In the genomic region with DNA sequence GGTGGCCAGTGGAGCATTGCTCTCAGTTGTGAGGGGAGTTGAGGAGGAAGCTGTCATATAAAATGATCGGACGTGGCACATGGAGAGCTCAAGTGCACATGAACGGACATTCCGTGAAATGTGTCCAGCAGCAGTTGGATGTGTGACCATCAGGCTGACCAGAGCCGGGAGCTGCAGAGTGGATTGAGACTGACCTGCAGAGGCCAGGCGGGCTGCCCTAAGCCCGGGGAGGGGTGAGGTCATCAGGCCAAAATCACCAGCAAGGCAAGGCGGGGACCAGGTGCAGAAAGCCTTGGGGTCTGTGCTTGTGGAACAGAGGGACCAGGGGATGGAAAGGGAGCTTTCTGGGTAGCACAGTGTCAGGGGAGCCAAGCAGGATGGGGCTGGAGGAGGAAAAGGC, we compare ENCODE assay signal across 18 cellular contexts.
A peak's percentile ranks its signal among the peaks of the same experiment; 100 is the strongest.
DNase-seq lines count a peak whose midpoint lies in the region; ATAC-seq and TF ChIP-seq lines count a peak whose summit lies in the region.
"Had no signal": no experiment of that assay in that cellular context is flagged by ENCODE, and none has a peak within 500 bp of the region (broad histone marks: within the 10 kb centered on the region; RNA-seq: fewer than 3 reads in every experiment).

No MANE protein-coding gene starts in this region.

- no peak overlapping the region for H3K27ac ChIP-seq in CD4-positive, CD25-positive, alpha-beta regulatory T cell (ENCODE audit: insufficient read depth, low read length, poor library complexity, severe bottlenecking)
- no peak overlapping the region for H3K27ac ChIP-seq in CD8-positive, alpha-beta memory T cell (ENCODE audit: low read depth, low read length)
- H3K27ac ChIP-seq: sigmoid colon had no signal

- intact Hi-C loops in natural killer cell (cut with micrococcal nuclease): no loop called here

- no peak for DNase-seq in CD4-positive, CD25-positive, alpha-beta regulatory T cell
- DNase-seq in CD8-positive, alpha-beta memory T cell: no peak
- DNase-seq in activated naive CD4-positive, alpha-beta T cell treated with anti-CD3 and anti-CD28 coated beads, Interleukin-2, amount 50 U/mL, for 72 hours (ENCODE audit: low spot score in 2 of 2): no peak
- no peak for DNase-seq in natural killer cell
- DNase-seq: activated CD4-positive, CD25-positive, alpha-beta regulatory T cell treated with anti-CD3 and anti-CD28 coated beads, Interleukin-2, amount 50 U/mL, for 72 hours; AML-193; effector CD8-positive, alpha-beta T cell; Karpas-422; left ventricle myocardium inferior; NCI-H2029 treated with DMSO at 0.1 percent for 48 hours; NCI-H446 treated with DMSO at 0.1 percent for 48 hours; sigmoid colon; stimulated activated naive CD4-positive, alpha-beta T cell treated with Interleukin-2 at 50 U/mL for 16 hours; trophoblast cell had no signal

- no peak overlapping the region for H3K4me3 ChIP-seq in CD4-positive, CD25-positive, alpha-beta regulatory T cell (ENCODE audit: low read depth, low read length)
- no peak overlapping the region for H3K4me3 ChIP-seq in CD8-positive, alpha-beta memory T cell (ENCODE audit: low read length)
- H3K4me3 ChIP-seq: left ventricle myocardium inferior, sigmoid colon had no signal

- H3K4me1 Mint-ChIP-seq in CD4-positive, CD25-positive, alpha-beta regulatory T cell: peaks cover 14 to 38% (median 30%) of the 10 kb centered on the region in 4 donors
- peaks cover 32 to 41% (median 33%) of the 10 kb centered on the region in 3 donors for H3K4me1 Mint-ChIP-seq in CD8-positive, alpha-beta memory T cell
- peaks cover 64 to 74% of the 10 kb centered on the region in 2 donors for H3K4me1 Mint-ChIP-seq in natural killer cell

- H3K9me3 Mint-ChIP-seq in CD4-positive, CD25-positive, alpha-beta regulatory T cell: no peaks in the 10 kb centered on the region
- H3K9me3 Mint-ChIP-seq in CD8-positive, alpha-beta memory T cell: no peaks in the 10 kb centered on the region
- peaks cover 0 to under 1% of the 10 kb centered on the region in 2 donors for H3K9me3 Mint-ChIP-seq in activated naive CD4-positive, alpha-beta T cell treated with anti-CD3 and anti-CD28 coated beads, Interleukin-2, amount 50 U/mL, for 72 hours
- H3K9me3 Mint-ChIP-seq in natural killer cell: no peaks in the 10 kb centered on the region

- no peaks in the 10 kb centered on the region for H3K27me3 ChIP-seq in CD4-positive, CD25-positive, alpha-beta regulatory T cell (ENCODE audit: control insufficient read depth, insufficient read depth, low read length)
- no peaks in the 10 kb centered on the region for H3K27me3 ChIP-seq in CD8-positive, alpha-beta memory T cell (ENCODE audit: insufficient read depth, low read length, poor library complexity, severe bottlenecking)
- H3K27me3 ChIP-seq: sigmoid colon had no signal

- peak overlapping the region; percentile 1 to 90 (median 79) for H3K27ac Mint-ChIP-seq in CD4-positive, CD25-positive, alpha-beta regulatory T cell
- peak overlapping the region in 6 of 8 donors; percentile 3 to 77 (median 56) for H3K27ac Mint-ChIP-seq in CD8-positive, alpha-beta memory T cell
- peak overlapping the region; percentile 33 to 83 for H3K27ac Mint-ChIP-seq in activated naive CD4-positive, alpha-beta T cell treated with anti-CD3 and anti-CD28 coated beads, Interleukin-2, amount 50 U/mL, for 72 hours
- peak overlapping the region; percentile 84 to 86 for H3K27ac Mint-ChIP-seq in natural killer cell

- no peak for TF ChIP-seq CTCF in natural killer cell (IDR thresholded peaks at IDR 0.05)

- H3K4me1 ChIP-seq in CD4-positive, CD25-positive, alpha-beta regulatory T cell (ENCODE audit: control insufficient read depth, insufficient read depth, low read length, poor library complexity, severe bottlenecking): no peaks in the 10 kb centered on the region
- no peaks in the 10 kb centered on the region for H3K4me1 ChIP-seq in CD8-positive, alpha-beta memory T cell (ENCODE audit: insufficient read depth, low read length)
- H3K4me1 ChIP-seq: left ventricle myocardium inferior, sigmoid colon had no signal

- H3K9me3 ChIP-seq in CD4-positive, CD25-positive, alpha-beta regulatory T cell (ENCODE audit: control insufficient read depth in 2 of 2, low read length in 2 of 2): no peaks in the 10 kb centered on the region
- H3K9me3 ChIP-seq in CD8-positive, alpha-beta memory T cell (ENCODE audit: low read length): no peaks in the 10 kb centered on the region
- H3K9me3 ChIP-seq: left ventricle myocardium inferior, sigmoid colon had no signal

- peaks cover 95% of the 10 kb centered on the region for H3K36me3 ChIP-seq in CD4-positive, CD25-positive, alpha-beta regulatory T cell (ENCODE audit: control insufficient read depth, insufficient read depth, low read length)
- peaks cover 73% of the 10 kb centered on the region for H3K36me3 ChIP-seq in CD8-positive, alpha-beta memory T cell (ENCODE audit: insufficient read depth, low read length)

- no peak for ATAC-seq in CD4-positive, CD25-positive, alpha-beta regulatory T cell (ENCODE audit: low read depth in 2 of 2)
- ATAC-seq in activated naive CD4-positive, alpha-beta T cell treated with anti-CD3 and anti-CD28 coated beads, Interleukin-2, amount 50 U/mL, for 72 hours: no peak
- ATAC-seq in natural killer cell (no peak), HG03565 (IDR thresholded peaks at IDR 0.05; ENCODE audit: unreplicated experiment) (no peak), HG03460 (IDR thresholded peaks at IDR 0.05; ENCODE audit: unreplicated experiment) (no peak), HG03378 (IDR thresholded peaks at IDR 0.05; ENCODE audit: unreplicated experiment) (no peak)
- ATAC-seq: Panc1 had no signal

- H3K27me3 Mint-ChIP-seq in CD4-positive, CD25-positive, alpha-beta regulatory T cell: no peaks in the 10 kb centered on the region
- peaks cover 0 to 12% of the 10 kb centered on the region in 2 donors for H3K27me3 Mint-ChIP-seq in CD8-positive, alpha-beta memory T cell
- H3K27me3 Mint-ChIP-seq in natural killer cell (ENCODE audit: low read depth in 2 of 2): no peaks in the 10 kb centered on the region

- CTCF ChIA-PET in CD8-positive, alpha-beta memory T cell (lab: Charles Lee): no interaction called here

- H3K4me3 Mint-ChIP-seq in CD4-positive, CD25-positive, alpha-beta regulatory T cell: peak overlapping the region in 2 of 4 donors; percentile 23 to 26
- no peak overlapping the region for H3K4me3 Mint-ChIP-seq in CD8-positive, alpha-beta memory T cell
- no peak overlapping the region for H3K4me3 Mint-ChIP-seq in natural killer cell

- POLR2A ChIA-PET in CD8-positive, alpha-beta memory T cell (lab: Charles Lee): no interaction called here

- H3K36me3 Mint-ChIP-seq in CD4-positive, CD25-positive, alpha-beta regulatory T cell: peaks cover 76% of the 10 kb centered on the region
- H3K36me3 Mint-ChIP-seq in CD8-positive, alpha-beta memory T cell: peaks cover 14 to 97% (median 52%) of the 10 kb centered on the region in 3 donors
- peaks cover 45 to 78% of the 10 kb centered on the region in 2 donors for H3K36me3 Mint-ChIP-seq in activated naive CD4-positive, alpha-beta T cell treated with anti-CD3 and anti-CD28 coated beads, Interleukin-2, amount 50 U/mL, for 72 hours
- peaks cover 53% of the 10 kb centered on the region for H3K36me3 Mint-ChIP-seq in natural killer cell
